8 cellular contexts compared by ENCODE assay signal in genomic region chr9:133347515-133347984, GRCh38. TPM values are rescaled to one million over a fixed set of nuclear protein-coding genes. Genes with fewer than 3 reads are reported as not detected.
DNase-seq lines count a peak whose midpoint lies in the region; ATAC-seq, FAIRE-seq and TF ChIP-seq lines count a peak whose summit lies in the region.

No MANE protein-coding gene starts in this region.

- TF ChIP-seq CTCF in PC-3 (conservative IDR thresholded peaks at IDR 0.05; ENCODE audit: low read depth, low read length): no peak
- TF ChIP-seq CTCF in bronchial epithelial cell (IDR thresholded peaks at IDR 0.05; ENCODE audit: insufficient read depth, low read length, severe bottlenecking): peak; percentile 13

- in situ Hi-C loops in ACHN (cut with HindIII; ENCODE audit: low pct_ligation_motif_present, low pct_unique_long_range_greater_than_20kb, low sequenced_read_pairs): no loop called here

- peak overlapping the region; percentile 63 for H2AFZ ChIP-seq in PC-3 (ENCODE audit: low read length)

- H3K36me3 ChIP-seq in PC-3 (ENCODE audit: low read depth, low read length) (peaks cover 41% of the 10 kb centered on the region), bronchial epithelial cell (ENCODE audit: control insufficient read depth, insufficient read depth, low read length) (peaks cover 45% of the 10 kb centered on the region), subcutaneous abdominal adipose tissue (ENCODE audit: control insufficient read depth in 5 of 5, insufficient read depth in 5 of 5, low read length in 5 of 5) (peaks cover 5 to 72% (median 66%) of the 10 kb centered on the region in 5 donors)

- CTCF ChIA-PET in PC-3 (lab: Charles Lee): no interaction called here

- H3F3A ChIP-seq in PC-3 (ENCODE audit: low read length, unreplicated experiment): peaks cover 6% of the 10 kb centered on the region

- intact Hi-C loops in PC-3 (cut with micrococcal nuclease): no loop called here

- peaks cover 24% of the 10 kb centered on the region for H4K20me1 ChIP-seq in PC-3 (ENCODE audit: low read length)

- peak overlapping the region; percentile 100 for H3K9ac ChIP-seq in PC-3 (ENCODE audit: low read length)
- H3K9ac ChIP-seq in subcutaneous abdominal adipose tissue (ENCODE audit: low read length in 5 of 5): peak overlapping the region; percentile 26 to 99 (median 98)

- no TSS peak for BruUV-seq in PC-3 (replicated peaks; lab: Mats Ljungman, UMichigan)

- peak; percentile 39 for ATAC-seq in GM18502 (IDR thresholded peaks at IDR 0.05; ENCODE audit: poor library complexity, unreplicated experiment)
- ATAC-seq in HG02943 (IDR thresholded peaks at IDR 0.05; ENCODE audit: low read depth, unreplicated experiment): peak; percentile 29
- ATAC-seq in PC-3: peak; percentile 34

- H3K27ac ChIP-seq in PC-3 (ENCODE audit: low read length): 0 out of 2 replicates have a peak overlapping the region, but pooled peaks have one; percentile 18
- peak overlapping the region; percentile 92 for H3K27ac ChIP-seq in subcutaneous abdominal adipose tissue (ENCODE audit: low read depth, low read length)

- H3K9me3 ChIP-seq in PC-3 (ENCODE audit: low read length): no peaks in the 10 kb centered on the region
- peaks cover 0 to 2% (median 0%) of the 10 kb centered on the region in 5 donors for H3K9me3 ChIP-seq in subcutaneous abdominal adipose tissue (ENCODE audit: control insufficient read depth in 5 of 5, low read length in 5 of 5)

- H3K79me2 ChIP-seq in PC-3 (ENCODE audit: low read length): peaks cover 48% of the 10 kb centered on the region

- H3K4me1 ChIP-seq in PC-3 (ENCODE audit: insufficient read depth, low read length): peaks cover 13% of the 10 kb centered on the region
- peaks cover 10 to 47% (median 37%) of the 10 kb centered on the region in 5 donors for H3K4me1 ChIP-seq in subcutaneous abdominal adipose tissue (ENCODE audit: control insufficient read depth in 5 of 5, insufficient read depth in 5 of 5, low read length in 5 of 5)

- no peaks in the 10 kb centered on the region for H3K9me2 ChIP-seq in PC-3 (replicated peaks; ENCODE audit: low read length)

- H3K4me3 ChIP-seq in PC-3 (ENCODE audit: low read length): peak overlapping the region; percentile 100
- H3K4me3 ChIP-seq in bronchial epithelial cell (ENCODE audit: low read depth, low read length): peak overlapping the region; percentile 62
- H3K4me3 ChIP-seq in subcutaneous abdominal adipose tissue (ENCODE audit: low read depth in 1 of 5, low read length in 5 of 5): peak overlapping the region in 4 of 5 donors; percentile 94 to 99 (median 96)

- DNase-seq in ACHN (peak; percentile 39), PC-3 (peak; percentile 18), bronchial epithelial cell (ENCODE audit: low read depth) (no peak), left kidney (ENCODE audit: low read depth, low spot score) (peak; percentile 66), T-helper 9 cell (no peak)

- POLR2A ChIA-PET in PC-3 (lab: Charles Lee; ENCODE audit: unreplicated experiment): no interaction called here

- H3K27me3 ChIP-seq in PC-3 (ENCODE audit: low read length) (no peaks in the 10 kb centered on the region), bronchial epithelial cell (ENCODE audit: control insufficient read depth, insufficient read depth, low read length) (no peaks in the 10 kb centered on the region), subcutaneous abdominal adipose tissue (ENCODE audit: control insufficient read depth in 5 of 5, insufficient read depth in 4 of 5, low read length in 5 of 5) (no peaks in the 10 kb centered on the region)

- H3K4me2 ChIP-seq in PC-3 (ENCODE audit: low read length): peak overlapping the region; percentile 93

- no peak for FAIRE-seq in bronchial epithelial cell (lab: Jason Lieb, UNC)

RNA-seq across cellular contexts. Expression of gene MED22, which starts 0.4 kb away (rescaled TPM):
- total RNA-seq in PC-3 (2014; rRNA removed) (20.5 and 24.5 TPM in 2 replicates), bronchial epithelial cell (17.5 and 21.3 TPM in 2 replicates)

RNA-seq across cellular contexts. Expression of gene RPL7A, which starts 0.5 kb away (rescaled TPM):
- total RNA-seq in PC-3 (2014; rRNA removed) (998 and 1,156 TPM in 2 replicates), bronchial epithelial cell (2,200 and 3,023 TPM in 2 replicates)

RNA-seq across cellular contexts. Expression of gene SURF1, which starts 8.7 kb away (rescaled TPM):
- total RNA-seq in PC-3 (2014; rRNA removed) (15.7 and 28.1 TPM in 2 replicates), bronchial epithelial cell (23.4 and 44.5 TPM in 2 replicates)

RNA-seq across cellular contexts. Expression of gene SURF2, which starts 8.8 kb away (rescaled TPM):
- total RNA-seq in PC-3 (2014; rRNA removed): 103 and 134 TPM in 2 replicates
- total RNA-seq in bronchial epithelial cell: 46.6 and 51.3 TPM in 2 replicates

RNA-seq across cellular contexts. Expression of gene SURF6, which starts 11.6 kb away (rescaled TPM):
- 28.0 TPM in 2 replicates for total RNA-seq in PC-3 (2014; rRNA removed)
- total RNA-seq in bronchial epithelial cell: 9.0 and 11.1 TPM in 2 replicates

Comparison
In these comparisons a context has a peak if more than half of its experiments do, and no peak if none do; other contexts are left out.
1. DNase-seq: peak in ACHN (single experiment), PC-3 (single experiment) and left kidney (single experiment); none in bronchial epithelial cell (single experiment) and T-helper 9 cell (single experiment).
2. Peak in every context shown above with its lines, with median percentiles within 50 percentile points of each other: ATAC-seq and H3K4me3 ChIP-seq.